9 cellular contexts compared by ENCODE assay signal in genomic region chr9:21812415-21812814, GRCh38. TPM values are rescaled to one million over a fixed set of nuclear protein-coding genes. Genes with fewer than 3 reads are reported as not detected.
A peak's percentile ranks its signal among the peaks of the same experiment; 100 is the strongest.
DNase-seq lines count a peak whose midpoint lies in the region; ATAC-seq and TF ChIP-seq lines count a peak whose summit lies in the region.
"Had no signal": no experiment of that assay in that cellular context is flagged by ENCODE, and none has a peak within 500 bp of the region (broad histone marks: within the 10 kb centered on the region; RNA-seq: fewer than 3 reads in every experiment).

No MANE protein-coding gene starts in this region.

- H3K9ac ChIP-seq in OCI-LY1 (ENCODE audit: low read length) = no peak overlapping the region
- no peak overlapping the region for H3K9ac ChIP-seq in endodermal cell (ENCODE audit: extremely low read depth, low read length, poor library complexity, severe bottlenecking)
- no peak overlapping the region for H3K9ac ChIP-seq in Karpas-422 (ENCODE audit: low read length)

- H3K4me3 ChIP-seq in GM23338 (no peak overlapping the region), OCI-LY1 (ENCODE audit: low read depth, low read length, poor library complexity, severe bottlenecking) (no peak overlapping the region), endodermal cell (ENCODE audit: low read length) (no peak overlapping the region), Karpas-422 (ENCODE audit: low read length) (no peak overlapping the region), SJCRH30 (no peak overlapping the region)

- H4K20me1 ChIP-seq in GM23338 (replicated peaks; ENCODE audit: insufficient read depth) (peaks cover 56% of the 10 kb centered on the region), OCI-LY1 (ENCODE audit: insufficient read depth, low read length) (no peaks in the 10 kb centered on the region), Karpas-422 (ENCODE audit: insufficient read depth, low read depth, low read length) (peaks cover 23% of the 10 kb centered on the region; the same call in 1 of the 2 replicates)

- peaks cover 98% of the 10 kb centered on the region for H3K79me2 ChIP-seq in GM23338 (replicated peaks; ENCODE audit: insufficient read depth)
- H3K79me2 ChIP-seq in OCI-LY1 (ENCODE audit: insufficient read depth, low read length) = peaks cover 21% of the 10 kb centered on the region
- peaks cover 88% of the 10 kb centered on the region for H3K79me2 ChIP-seq in Karpas-422 (ENCODE audit: low read length)

- H3K27ac ChIP-seq in GM23338 (ENCODE audit: low read depth) = peak overlapping the region; percentile 55; the same call in 1 of the 2 replicates
- peak overlapping the region; percentile 9 for H3K27ac ChIP-seq in OCI-LY1 (ENCODE audit: low read depth, low read length, poor library complexity, severe bottlenecking)
- no peak overlapping the region for H3K27ac ChIP-seq in endodermal cell (ENCODE audit: low read depth, low read length)
- H3K27ac ChIP-seq in Karpas-422 (ENCODE audit: low read length) = no peak overlapping the region
- no peak overlapping the region for H3K27ac ChIP-seq in SJCRH30

- H3K36me3 Mint-ChIP-seq in GM23338 (ENCODE audit: low read depth) (peaks cover 83% of the 10 kb centered on the region), endodermal cell (ENCODE audit: low read depth) (peaks cover 65% of the 10 kb centered on the region), progenitor cell of endocrine pancreas (ENCODE audit: insufficient read depth) (peaks cover 26% of the 10 kb centered on the region)

- H3K4me1 ChIP-seq in GM23338 (ENCODE audit: insufficient read depth) = no peaks in the 10 kb centered on the region
- peaks cover 30% of the 10 kb centered on the region for H3K4me1 ChIP-seq in OCI-LY1 (ENCODE audit: insufficient read depth, low read length, severe bottlenecking)
- H3K4me1 ChIP-seq in endodermal cell (ENCODE audit: control insufficient read depth, insufficient read depth, low read length) = peaks cover 2% of the 10 kb centered on the region
- H3K4me1 ChIP-seq in Karpas-422 (ENCODE audit: low read length) = peaks cover 36% of the 10 kb centered on the region
- no peaks in the 10 kb centered on the region for H3K4me1 ChIP-seq in SJCRH30

- DNase-seq in GM23338 (ENCODE audit: low spot score) = no peak
- DNase-seq in endodermal cell = no peak
- no peak for DNase-seq in progenitor cell of endocrine pancreas (ENCODE audit: low spot score, unreplicated experiment)
- no peak for DNase-seq in Karpas-422
- no peak for DNase-seq in activated CD4-positive, alpha-beta T cell treated with anti-CD3 and anti-CD28 coated beads for 4 hours
- DNase-seq in SJCRH30 = no peak

- H3K27ac Mint-ChIP-seq in GM23338 = no peak overlapping the region
- H3K27ac Mint-ChIP-seq in endodermal cell = peak overlapping the region; percentile 75
- H3K27ac Mint-ChIP-seq in progenitor cell of endocrine pancreas = peak overlapping the region; percentile 29
- H3K27ac Mint-ChIP-seq: activated naive CD4-positive, alpha-beta T cell treated with anti-CD3 and anti-CD28 coated beads for 36 hours had no signal

- no peak overlapping the region for H3K4me2 ChIP-seq in GM23338
- no peak overlapping the region for H3K4me2 ChIP-seq in OCI-LY1 (ENCODE audit: low read length)
- no peak overlapping the region for H3K4me2 ChIP-seq in Karpas-422 (ENCODE audit: low read depth, low read length, poor library complexity, severe bottlenecking)

- H3K9me2 ChIP-seq in GM23338 (ENCODE audit: insufficient read depth) (no peaks in the 10 kb centered on the region), OCI-LY1 (ENCODE audit: low read depth, low read length) (no peaks in the 10 kb centered on the region), Karpas-422 (replicated peaks; ENCODE audit: insufficient read depth, low read length) (no peaks in the 10 kb centered on the region)

- ATAC-seq in GM23338 = no peak

- WGBS in endodermal cell (ENCODE audit: insufficient coverage in 1 of 2, insufficient read length in 1 of 2), 2 experiments = 83 to 100% methylated on average over 1 to 2 of the region's 2 CpGs

- H3K27me3 ChIP-seq in GM23338 (ENCODE audit: insufficient read depth) (no peaks in the 10 kb centered on the region), OCI-LY1 (ENCODE audit: insufficient read depth, low read length) (no peaks in the 10 kb centered on the region), endodermal cell (ENCODE audit: control insufficient read depth, insufficient read depth, low read length, poor library complexity, severe bottlenecking) (no peaks in the 10 kb centered on the region), Karpas-422 (ENCODE audit: low read length) (no peaks in the 10 kb centered on the region), SJCRH30 (no peaks in the 10 kb centered on the region)

- H3K4me1 Mint-ChIP-seq in GM23338 (peaks cover 5% of the 10 kb centered on the region; the same call in 2 of the 3 replicates), endodermal cell (peaks cover 11% of the 10 kb centered on the region), progenitor cell of endocrine pancreas (ENCODE audit: low read depth) (peaks cover 6% of the 10 kb centered on the region)

- H3K36me3 ChIP-seq in GM23338 (ENCODE audit: insufficient read depth) (peaks cover 40% of the 10 kb centered on the region), OCI-LY1 (ENCODE audit: insufficient read depth, low read length) (peaks cover 68% of the 10 kb centered on the region), endodermal cell (ENCODE audit: control insufficient read depth, insufficient read depth, low read length) (peaks cover 66% of the 10 kb centered on the region), Karpas-422 (ENCODE audit: insufficient read depth, low read length) (peaks cover 46% of the 10 kb centered on the region), SJCRH30 (peaks cover 45% of the 10 kb centered on the region)

- TF ChIP-seq CTCF in GM23338 (conservative IDR thresholded peaks at IDR 0.05; ENCODE audit: low read depth in 2 of 2) = no peak
- no peak for TF ChIP-seq CTCF in OCI-LY1 (IDR thresholded peaks at IDR 0.05; ENCODE audit: low read length)
- TF ChIP-seq CTCF in endodermal cell (conservative IDR thresholded peaks at IDR 0.05) = no peak
- no peak for TF ChIP-seq CTCF in progenitor cell of endocrine pancreas (IDR thresholded peaks at IDR 0.05; ENCODE audit: unreplicated experiment)

- peaks cover 2% of the 10 kb centered on the region for H3K27me3 Mint-ChIP-seq in GM23338 (ENCODE audit: insufficient read depth, low read depth, poor library complexity)
- H3K27me3 Mint-ChIP-seq in endodermal cell (ENCODE audit: insufficient read depth) = no peaks in the 10 kb centered on the region
- H3K27me3 Mint-ChIP-seq in progenitor cell of endocrine pancreas = no peaks in the 10 kb centered on the region

- no peaks in the 10 kb centered on the region for H3K9me3 Mint-ChIP-seq in GM23338
- no peaks in the 10 kb centered on the region for H3K9me3 Mint-ChIP-seq in endodermal cell
- H3K9me3 Mint-ChIP-seq in progenitor cell of endocrine pancreas (ENCODE audit: low read depth) = no peaks in the 10 kb centered on the region
- H3K9me3 Mint-ChIP-seq: activated naive CD4-positive, alpha-beta T cell treated with anti-CD3 and anti-CD28 coated beads for 36 hours had no signal

- H3K9me3 ChIP-seq in OCI-LY1 (ENCODE audit: low read length) (no peaks in the 10 kb centered on the region), endodermal cell (ENCODE audit: control insufficient read depth, low read length) (no peaks in the 10 kb centered on the region), Karpas-422 (ENCODE audit: low read length) (no peaks in the 10 kb centered on the region), SJCRH30 (replicated peaks) (no peaks in the 10 kb centered on the region)

- 0 out of 2 replicates have a peak, but pooled peaks cover 9% of the 10 kb centered on the region for H3F3A ChIP-seq in GM23338 (replicated peaks; ENCODE audit: low read depth)
- no peaks in the 10 kb centered on the region for H3F3A ChIP-seq in OCI-LY1 (ENCODE audit: insufficient read depth, low read length)

- H3K4me3 Mint-ChIP-seq in GM23338 (no peak overlapping the region), endodermal cell (no peak overlapping the region), progenitor cell of endocrine pancreas (ENCODE audit: low read depth) (no peak overlapping the region)
- H3K4me3 Mint-ChIP-seq: activated naive CD4-positive, alpha-beta T cell treated with anti-CD3 and anti-CD28 coated beads for 36 hours had no signal

- no peak overlapping the region for H2AFZ ChIP-seq in GM23338
- H2AFZ ChIP-seq in OCI-LY1 (ENCODE audit: low read length) = no peak overlapping the region
- H2AFZ ChIP-seq in Karpas-422 (ENCODE audit: low read length) = no peak overlapping the region

TF ChIP-seq in GM23338, 12 proteins besides CTCF, POLR2A, EP300 and RAD21:
- no peak for TF ChIP-seq POLR2AphosphoS5 (IDR thresholded peaks at IDR 0.05; ENCODE audit: low read depth)
- TF ChIP-seq NANOG (IDR thresholded peaks at IDR 0.05; ENCODE audit: borderline replicate concordance) = no peak
- TF ChIP-seq ETS1 (IDR thresholded peaks at IDR 0.05) = no peak
- TF ChIP-seq CREB1 (CRISPR knock-in tag; IDR thresholded peaks at IDR 0.05; ENCODE audit: low read depth) = no peak
- TF ChIP-seq ZNF114 (CRISPR knock-in tag; IDR thresholded peaks at IDR 0.05) = no peak
- TF ChIP-seq JUNB (IDR thresholded peaks at IDR 0.05; ENCODE audit: unreplicated experiment) = no peak
- TF ChIP-seq EZH2phosphoT487 (IDR thresholded peaks at IDR 0.05; ENCODE audit: unreplicated experiment) = no peak
- no peak for TF ChIP-seq STAT1 (IDR thresholded peaks at IDR 0.05; ENCODE audit: unreplicated experiment)
TF ChIP-seq in GM23338: peak in this region for 0.

RNA-seq across cellular contexts. Expression of gene MTAP, which starts 10.0 kb away (rescaled TPM):
- total RNA-seq in GM23338 (2014; rRNA removed; shearing (Covaris generic)) = 70.0 and 71.8 TPM in 2 replicates
- 51.0 and 61.8 TPM in 2 replicates for polyA plus RNA-seq in GM23338 (2016; fragmentation: Nextera tagmentation; extraction: Ambion mirVana)
- total RNA-seq in endodermal cell (10 to 100 TPM; 81.0 to 99.0 TPM), progenitor cell of endocrine pancreas (73.4 and 85.9 TPM in 2 replicates)
- polyA plus RNA-seq in endodermal cell (2013, experiment 1 of 2) = 35.0 TPM
- 31.5 TPM for polyA plus RNA-seq in endodermal cell (2013, experiment 2 of 2)
- total RNA-seq in Karpas-422 (2014; rRNA removed; shearing (Covaris generic); ENCODE audit: low replicate concordance) = 29.2 and 38.7 TPM in 2 replicates
- total RNA-seq in SJCRH30 (2014; rRNA removed; shearing (Covaris generic)) = 50.5 and 53.1 TPM in 2 replicates
- total RNA-seq: Daoy had no signal

Comparison
In these comparisons a context has a peak if more than half of its experiments do, and no peak if none do; other contexts are left out.
1. H3K27ac ChIP-seq: peak in GM23338 (single experiment) and OCI-LY1 (single experiment); none in endodermal cell (single experiment), Karpas-422 (single experiment) and SJCRH30 (single experiment).